ENCODE assay signal across 1 cellular context in genomic region chr11:73661035-73661628, GRCh38.
TF ChIP-seq lines count a peak whose summit lies in the region.

No MANE protein-coding gene starts in this region.

TF ChIP-seq in K562, 482 proteins besides CTCF, POLR2A, EP300 and RAD21 (continued from another document and continues in another):
- no peak for TF ChIP-seq ZNF740 (CRISPR knock-in tag; IDR thresholded peaks at IDR 0.05)
- no peak for TF ChIP-seq ZNF740 (tag; IDR thresholded peaks at IDR 0.05)
- TF ChIP-seq RERE (CRISPR knock-in tag; IDR thresholded peaks at IDR 0.05; ENCODE audit: borderline replicate concordance), result no peak
- TF ChIP-seq ZHX1 (conservative IDR thresholded peaks at IDR 0.05; ENCODE audit: low read length), result no peak
- TF ChIP-seq SP1 (CRISPR knock-in tag; IDR thresholded peaks at IDR 0.05), result peak; percentile 64; the same call in 1 of the 2 replicates
- no peak for TF ChIP-seq ZBTB11 (CRISPR knock-in tag; IDR thresholded peaks at IDR 0.05)
- TF ChIP-seq CUX1 (CRISPR knock-in tag; IDR thresholded peaks at IDR 0.05), result no peak
- TF ChIP-seq SETDB1 (IDR thresholded peaks at IDR 0.05; ENCODE audit: low read length), result no peak
- no peak for TF ChIP-seq NONO (IDR thresholded peaks at IDR 0.05; ENCODE audit: low read depth in 2 of 2, low read length in 1 of 2)
- peak in 1 of 2 experiments; percentile 45; a peak in 1 of 4 replicates for TF ChIP-seq ZMIZ1 (IDR thresholded peaks at IDR 0.05; ENCODE audit: low read depth in 2 of 2, low read length in 2 of 2)
- peak; percentile 47; the same call in 1 of the 2 replicates for TF ChIP-seq ARID4B (CRISPR knock-in tag; IDR thresholded peaks at IDR 0.05)
- peak in 2 of 3 experiments; percentile 27 to 39 for TF ChIP-seq YY1 (IDR thresholded peaks at IDR 0.05; ENCODE audit: borderline replicate concordance in 1 of 3, control insufficient read depth in 1 of 3, extremely low read depth in 1 of 3, insufficient read depth in 3 of 3, insufficient read length in 1 of 3, insufficient replicate concordance in 2 of 3, low read depth in 1 of 3, low read length in 2 of 3)
- TF ChIP-seq L3MBTL2 (IDR thresholded peaks at IDR 0.05), result 0 out of 2 replicates have a peak, but pooled peaks have one; percentile 37
- no peak for TF ChIP-seq ARNT (IDR thresholded peaks at IDR 0.05)
